ENCODE assay signal across 21 cellular contexts in the genomic region with DNA sequence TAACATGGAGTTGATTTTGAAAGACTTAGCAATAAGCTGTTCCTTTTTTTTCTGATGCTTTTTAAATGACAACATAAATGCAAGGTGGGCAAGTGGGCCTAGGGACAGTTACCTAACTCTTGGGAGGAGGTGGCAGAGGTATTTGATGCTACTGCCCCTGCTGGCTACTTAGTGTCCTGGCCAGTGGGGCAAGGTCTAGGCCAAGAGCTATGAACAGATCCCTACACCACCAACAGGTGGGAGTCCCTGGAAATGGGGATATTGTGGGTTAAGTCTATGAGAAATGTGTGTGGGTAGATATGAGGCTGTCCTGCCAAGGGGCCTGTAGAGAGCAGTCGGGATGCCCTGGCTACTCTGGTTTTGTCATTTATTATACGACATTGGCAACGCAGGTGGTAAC. TPM values are rescaled to one million over a fixed set of nuclear protein-coding genes. Genes with fewer than 3 reads are reported as not detected.
DNase-seq lines count a peak whose midpoint lies in the region; ATAC-seq and TF ChIP-seq lines count a peak whose summit lies in the region.
"Had no signal": no experiment of that assay in that cellular context is flagged by ENCODE, and none has a peak within 500 bp of the region (broad histone marks: within the 10 kb centered on the region; RNA-seq: fewer than 3 reads in every experiment).

No MANE protein-coding gene starts in this region.

- no peaks in the 10 kb centered on the region for H3K27me3 Mint-ChIP-seq in type B pancreatic cell
- peaks cover 7% of the 10 kb centered on the region for H3K27me3 Mint-ChIP-seq in activated T-cell treated with anti-CD3 and anti-CD28 coated beads, Interleukin-2, amount 50 U/mL, for 4 hours (ENCODE audit: low read depth)

- TF ChIP-seq RAD21 in HCT116 (IDR thresholded peaks at IDR 0.05; ENCODE audit: low read depth): no peak

- H4K20me1 ChIP-seq in HCT116 (ENCODE audit: insufficient read depth): no peaks in the 10 kb centered on the region

- intact Hi-C loops in HCT116 (cut with micrococcal nuclease): no loop called here

- peaks cover 13% of the 10 kb centered on the region for H3K9me3 Mint-ChIP-seq in type B pancreatic cell
- peaks cover 4% of the 10 kb centered on the region for H3K9me3 Mint-ChIP-seq in activated T-cell treated with anti-CD3 and anti-CD28 coated beads, Interleukin-2, amount 50 U/mL, for 4 hours

- no peak for TF ChIP-seq POLR2A in HCT116 (IDR thresholded peaks at IDR 0.05; ENCODE audit: borderline replicate concordance, extremely low read depth, insufficient read depth, insufficient read length)

- no peak overlapping the region for H3K27ac Mint-ChIP-seq in type B pancreatic cell
- H3K27ac Mint-ChIP-seq: CD14-positive monocyte had no signal

- no TSS peak for BruUV-seq in HCT116 (replicated peaks; lab: Mats Ljungman, UMichigan)

- H3K9ac ChIP-seq in HCT116 (ENCODE audit: low read length): no peak overlapping the region

- no peak overlapping the region for H3K4me3 ChIP-seq in HCT116 (replicated peaks in 1 of 2; ENCODE audit: low read depth in 1 of 2, low read length in 2 of 2)
- no peak overlapping the region for H3K4me3 ChIP-seq in WERI-Rb-1 (ENCODE audit: low read depth, low read length)
- H3K4me3 ChIP-seq: SJSA1 had no signal

- no peaks in the 10 kb centered on the region for H3K4me1 ChIP-seq in HCT116 (ENCODE audit: control insufficient read depth in 1 of 2, insufficient read depth in 2 of 2, low read length in 2 of 2)
- H3K4me1 ChIP-seq: Caco-2, SJSA1 had no signal

- RAD21 ChIA-PET in HCT116 (lab: Charles Lee; ENCODE audit: low non-redundant PET in 1 of 2, low total read pairs in 2 of 2, uncharacterized antibody in 2 of 2, unreplicated experiment in 2 of 2): no interaction called here

- DNase-seq in HCT116 (ENCODE audit: low read depth, low spot score) (no peak), WERI-Rb-1 (no peak), iPS-NIHi7 (ENCODE audit: extremely low spot score) (peak; percentile 69), type B pancreatic cell (ENCODE audit: extremely low spot score, unreplicated experiment) (no peak), amniotic stem cell (lab: John Stamatoyannopoulos, UW) (no peak)
- no peak for DNase-seq in activated T-cell treated with anti-CD3 and anti-CD28 coated beads, Interleukin-2, amount 50 U/mL, for 4 hours
- DNase-seq: ACHN, AML-193, Caco-2, DMS153, GOT3, KG1, NCI-H1092, NCI-H146, NCI-H2081, NCI-H510A, NCI-H82, SW 1271 had no signal

- no peaks in the 10 kb centered on the region for H3K36me3 Mint-ChIP-seq in type B pancreatic cell
- H3K36me3 Mint-ChIP-seq in activated T-cell treated with anti-CD3 and anti-CD28 coated beads, Interleukin-2, amount 50 U/mL, for 4 hours (ENCODE audit: insufficient read depth): no peaks in the 10 kb centered on the region
- H3K36me3 Mint-ChIP-seq: CD14-positive monocyte had no signal

- H3K9me2 ChIP-seq in HCT116 (ENCODE audit: insufficient read depth): no peaks in the 10 kb centered on the region

- no peaks in the 10 kb centered on the region for H3K9me3 ChIP-seq in HCT116 (ENCODE audit: control insufficient read depth in 1 of 2, insufficient read depth in 1 of 2, low read depth in 1 of 2, low read length in 2 of 2)
- no peaks in the 10 kb centered on the region for H3K9me3 ChIP-seq in WERI-Rb-1 (ENCODE audit: severe bottlenecking)
- H3K9me3 ChIP-seq: Caco-2, SJSA1 had no signal

- no peak overlapping the region for H3K4me3 Mint-ChIP-seq in type B pancreatic cell
- H3K4me3 Mint-ChIP-seq in activated T-cell treated with anti-CD3 and anti-CD28 coated beads, Interleukin-2, amount 50 U/mL, for 4 hours: no peak overlapping the region
- H3K4me3 Mint-ChIP-seq: CD14-positive monocyte had no signal

- ATAC-seq in HCT116 (peak; percentile 73), HG02852 (IDR thresholded peaks at IDR 0.05; ENCODE audit: unreplicated experiment) (no peak)
- no peak for ATAC-seq in activated T-cell treated with anti-CD3 and anti-CD28 coated beads, Interleukin-2, amount 50 U/mL, for 4 hours

- H2AFZ ChIP-seq in HCT116 (ENCODE audit: low read depth, low read length, poor library complexity, severe bottlenecking): no peak overlapping the region

- peak in 2 of 3 experiments; percentile 36 to 39; a peak in 3 of 6 replicates for TF ChIP-seq CTCF in HCT116 (IDR thresholded peaks at IDR 0.05 in 2 of 3, conservative IDR thresholded peaks at IDR 0.05 in 1 of 3; ENCODE audit: borderline replicate concordance in 1 of 3, insufficient read depth in 1 of 3, low read depth in 2 of 3, low read length in 2 of 3)
- peak; percentile 43; the same call in 1 of the 2 replicates for TF ChIP-seq CTCF in WERI-Rb-1 (IDR thresholded peaks at IDR 0.05; ENCODE audit: low read depth, low read length)
- peak; percentile 25 for TF ChIP-seq CTCF in type B pancreatic cell (conservative IDR thresholded peaks at IDR 0.05)

- no peak overlapping the region for H3K4me2 ChIP-seq in HCT116 (ENCODE audit: low read length)

- H3K27me3 ChIP-seq in HCT116 (ENCODE audit: insufficient read depth, low read length) (no peaks in the 10 kb centered on the region), WERI-Rb-1 (ENCODE audit: insufficient read depth, low read depth, severe bottlenecking) (no peaks in the 10 kb centered on the region)
- H3K27me3 ChIP-seq: SJSA1 had no signal

- peaks cover 3% of the 10 kb centered on the region for H3K4me1 Mint-ChIP-seq in type B pancreatic cell (ENCODE audit: unreplicated experiment)
- H3K4me1 Mint-ChIP-seq in activated T-cell treated with anti-CD3 and anti-CD28 coated beads, Interleukin-2, amount 50 U/mL, for 4 hours (ENCODE audit: low read depth): no peaks in the 10 kb centered on the region

- H3K27ac ChIP-seq in HCT116 (ENCODE audit: low read depth, low read length) (no peak overlapping the region), WERI-Rb-1 (no peak overlapping the region)
- H3K27ac ChIP-seq: SJSA1 had no signal

- CTCF ChIA-PET in HCT116 (lab: Charles Lee): no interaction called here

- no peaks in the 10 kb centered on the region for H3K79me2 ChIP-seq in HCT116 (ENCODE audit: insufficient read depth, low read length)

- POLR2A ChIA-PET in HCT116 (lab: Charles Lee): no interaction called here

- H3K36me3 ChIP-seq in HCT116 (ENCODE audit: control insufficient read depth in 1 of 2, insufficient read depth in 2 of 2, low read length in 2 of 2) (no peaks in the 10 kb centered on the region), WERI-Rb-1 (no peaks in the 10 kb centered on the region)
- H3K36me3 ChIP-seq: SJSA1 had no signal

TF ChIP-seq in HCT116, 20 proteins besides CTCF, POLR2A, EP300 and RAD21 (continues in another document):
- no peak for TF ChIP-seq FOSL1 (IDR thresholded peaks at IDR 0.05; ENCODE audit: low read depth)
- TF ChIP-seq ZBTB33 (IDR thresholded peaks at IDR 0.05; ENCODE audit: extremely low read depth, insufficient replicate concordance, low read length): no peak
- no peak for TF ChIP-seq CEBPB (IDR thresholded peaks at IDR 0.05; ENCODE audit: low read depth)
- TF ChIP-seq JUND (IDR thresholded peaks at IDR 0.05): no peak
- TF ChIP-seq, protein P1, sequence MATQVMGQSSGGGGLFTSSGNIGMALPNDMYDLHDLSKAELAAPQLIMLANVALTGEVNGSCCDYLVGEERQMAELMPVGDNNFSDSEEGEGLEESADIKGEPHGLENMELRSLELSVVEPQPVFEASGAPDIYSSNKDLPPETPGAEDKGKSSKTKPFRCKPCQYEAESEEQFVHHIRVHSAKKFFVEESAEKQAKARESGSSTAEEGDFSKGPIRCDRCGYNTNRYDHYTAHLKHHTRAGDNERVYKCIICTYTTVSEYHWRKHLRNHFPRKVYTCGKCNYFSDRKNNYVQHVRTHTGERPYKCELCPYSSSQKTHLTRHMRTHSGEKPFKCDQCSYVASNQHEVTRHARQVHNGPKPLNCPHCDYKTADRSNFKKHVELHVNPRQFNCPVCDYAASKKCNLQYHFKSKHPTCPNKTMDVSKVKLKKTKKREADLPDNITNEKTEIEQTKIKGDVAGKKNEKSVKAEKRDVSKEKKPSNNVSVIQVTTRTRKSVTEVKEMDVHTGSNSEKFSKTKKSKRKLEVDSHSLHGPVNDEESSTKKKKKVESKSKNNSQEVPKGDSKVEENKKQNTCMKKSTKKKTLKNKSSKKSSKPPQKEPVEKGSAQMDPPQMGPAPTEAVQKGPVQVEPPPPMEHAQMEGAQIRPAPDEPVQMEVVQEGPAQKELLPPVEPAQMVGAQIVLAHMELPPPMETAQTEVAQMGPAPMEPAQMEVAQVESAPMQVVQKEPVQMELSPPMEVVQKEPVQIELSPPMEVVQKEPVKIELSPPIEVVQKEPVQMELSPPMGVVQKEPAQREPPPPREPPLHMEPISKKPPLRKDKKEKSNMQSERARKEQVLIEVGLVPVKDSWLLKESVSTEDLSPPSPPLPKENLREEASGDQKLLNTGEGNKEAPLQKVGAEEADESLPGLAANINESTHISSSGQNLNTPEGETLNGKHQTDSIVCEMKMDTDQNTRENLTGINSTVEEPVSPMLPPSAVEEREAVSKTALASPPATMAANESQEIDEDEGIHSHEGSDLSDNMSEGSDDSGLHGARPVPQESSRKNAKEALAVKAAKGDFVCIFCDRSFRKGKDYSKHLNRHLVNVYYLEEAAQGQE (IDR thresholded peaks at IDR 0.05; ENCODE audit: low read depth): no peak
- TF ChIP-seq CBX3 (IDR thresholded peaks at IDR 0.05; ENCODE audit: low read depth): no peak
- TF ChIP-seq EZH2phosphoT487 (IDR thresholded peaks at IDR 0.05; ENCODE audit: borderline replicate concordance): no peak
- TF ChIP-seq, protein P2, sequence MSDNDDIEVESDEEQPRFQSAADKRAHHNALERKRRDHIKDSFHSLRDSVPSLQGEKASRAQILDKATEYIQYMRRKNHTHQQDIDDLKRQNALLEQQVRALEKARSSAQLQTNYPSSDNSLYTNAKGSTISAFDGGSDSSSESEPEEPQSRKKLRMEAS (IDR thresholded peaks at IDR 0.05): no peak
- TF ChIP-seq ELF1 (IDR thresholded peaks at IDR 0.05; ENCODE audit: borderline replicate concordance, low read depth): no peak

RNA-seq across cellular contexts. Expression of gene B3GALT5, which starts 31.3 kb away (rescaled TPM):
- total RNA-seq in HCT116 (2021; ENCODE audit: unreplicated experiment) (1.2 TPM), type B pancreatic cell (ENCODE audit: low replicate concordance) (14.2 and 27.5 TPM in 2 replicates)
- polyA plus RNA-seq in HCT116 (2012): 0.79 and 1.0 TPM in 2 replicates
- under 1 TPM; 0.03 to 0.05 (median 0.05) TPM for total RNA-seq in activated T-cell treated with anti-CD3 and anti-CD28 coated beads, Interleukin-2, amount 50 U/mL, for 4 hours
- polyA plus RNA-seq: CD14-positive monocyte had no signal
